In the genomic region with DNA sequence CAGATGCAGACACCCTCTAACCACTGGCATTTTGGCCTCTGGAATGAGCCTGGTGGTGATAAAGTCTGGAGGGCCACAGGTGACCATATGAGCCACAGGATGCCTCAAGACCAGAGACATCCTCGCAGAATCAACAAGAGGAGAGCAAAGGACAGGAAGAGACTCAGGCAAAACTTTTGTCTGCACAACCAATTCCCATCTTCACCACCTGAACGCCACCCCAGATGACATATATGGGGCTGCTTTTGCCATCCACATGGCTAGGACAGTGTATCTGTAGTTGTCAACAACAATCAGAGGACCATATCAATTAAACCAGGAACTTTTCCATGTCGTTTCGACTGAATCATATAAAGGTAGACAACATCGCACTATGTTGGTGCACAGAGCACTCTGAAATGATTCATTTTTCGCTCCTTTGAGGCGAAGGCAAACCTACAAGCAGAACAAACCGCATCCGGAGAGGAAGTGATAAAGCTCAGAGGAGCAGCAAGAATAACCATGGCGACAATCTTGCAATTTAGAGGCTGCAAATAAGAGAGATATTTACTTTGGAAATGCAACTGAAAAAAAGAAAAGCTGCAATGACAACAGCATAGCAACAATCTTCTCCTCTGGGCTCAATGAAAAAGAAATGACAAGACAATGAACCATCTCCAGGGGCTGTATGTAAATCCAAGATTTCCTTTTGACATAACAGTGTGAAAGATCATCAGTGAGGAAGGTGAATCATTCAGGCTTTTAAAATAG, we compare ENCODE assay signal across 8 cellular contexts.
DNase-seq lines count a peak whose midpoint lies in the region; ATAC-seq and TF ChIP-seq lines count a peak whose summit lies in the region.

No MANE protein-coding gene starts in this region.

- H3K27ac Mint-ChIP-seq in CD4-positive, CD25-positive, alpha-beta regulatory T cell, result peak overlapping the region; percentile 99 to 100 (median 99)
- peak overlapping the region; percentile 65 to 97 (median 84) for H3K27ac Mint-ChIP-seq in IgD-negative memory B cell

- peaks cover 7 to 92% (median 69%) of the 10 kb centered on the region in 4 donors for H3K4me1 Mint-ChIP-seq in CD4-positive, CD25-positive, alpha-beta regulatory T cell
- H3K4me1 Mint-ChIP-seq in IgD-negative memory B cell, result peaks cover 28 to 38% (median 37%) of the 10 kb centered on the region in 3 donors

- H3K27ac ChIP-seq in CD4-positive, CD25-positive, alpha-beta regulatory T cell (ENCODE audit: insufficient read depth, low read length, poor library complexity, severe bottlenecking), result peak overlapping the region; percentile 99
- no peak overlapping the region for H3K27ac ChIP-seq in sigmoid colon

- H3K4me3 ChIP-seq in CD4-positive, CD25-positive, alpha-beta regulatory T cell (ENCODE audit: low read depth, low read length), result peak overlapping the region; percentile 73
- H3K4me3 ChIP-seq in sigmoid colon, result no peak overlapping the region

- TF ChIP-seq CTCF in GM20000 (IDR thresholded peaks at IDR 0.05; ENCODE audit: extremely low read depth, missing control alignments), result no peak
- TF ChIP-seq CTCF in sigmoid colon (IDR thresholded peaks at IDR 0.05), result no peak

- H3K36me3 ChIP-seq in CD4-positive, CD25-positive, alpha-beta regulatory T cell (ENCODE audit: control insufficient read depth, insufficient read depth, low read length), result no peaks in the 10 kb centered on the region
- no peaks in the 10 kb centered on the region for H3K36me3 ChIP-seq in sigmoid colon

- H3K27me3 ChIP-seq in CD4-positive, CD25-positive, alpha-beta regulatory T cell (ENCODE audit: control insufficient read depth, insufficient read depth, low read length), result no peaks in the 10 kb centered on the region
- H3K27me3 ChIP-seq in sigmoid colon, result no peaks in the 10 kb centered on the region

- TF ChIP-seq EP300 in sigmoid colon (IDR thresholded peaks at IDR 0.05), result no peak

- peaks cover 73% of the 10 kb centered on the region for H3K4me1 ChIP-seq in CD4-positive, CD25-positive, alpha-beta regulatory T cell (ENCODE audit: control insufficient read depth, insufficient read depth, low read length, poor library complexity, severe bottlenecking)
- no peaks in the 10 kb centered on the region for H3K4me1 ChIP-seq in sigmoid colon

- TF ChIP-seq POLR2A in sigmoid colon (IDR thresholded peaks at IDR 0.05), result no peak

- in situ Hi-C loops in G401 (cut with HindIII; ENCODE audit: low sequenced_read_pairs), result no loop called here

- H3K36me3 Mint-ChIP-seq in CD4-positive, CD25-positive, alpha-beta regulatory T cell, result no peaks in the 10 kb centered on the region
- H3K36me3 Mint-ChIP-seq in IgD-negative memory B cell, result no peaks in the 10 kb centered on the region

- intact Hi-C loops in left ventricle myocardium superior (cut with micrococcal nuclease), result no loop called here
- intact Hi-C loops in sigmoid colon (cut with DNase I), result no loop called here

- H3K27me3 Mint-ChIP-seq in CD4-positive, CD25-positive, alpha-beta regulatory T cell, result no peaks in the 10 kb centered on the region
- H3K27me3 Mint-ChIP-seq in IgD-negative memory B cell, result peaks cover 20% of the 10 kb centered on the region

- no peaks in the 10 kb centered on the region for H3K9me3 Mint-ChIP-seq in CD4-positive, CD25-positive, alpha-beta regulatory T cell
- H3K9me3 Mint-ChIP-seq in IgD-negative memory B cell, result peaks cover 3 to 9% (median 6%) of the 10 kb centered on the region in 3 donors

- H3K9me3 ChIP-seq in CD4-positive, CD25-positive, alpha-beta regulatory T cell (ENCODE audit: control insufficient read depth in 2 of 2, low read length in 2 of 2), result no peaks in the 10 kb centered on the region
- H3K9me3 ChIP-seq in sigmoid colon, result no peaks in the 10 kb centered on the region

- peak; percentile 68 to 69 for ATAC-seq in CD4-positive, CD25-positive, alpha-beta regulatory T cell (ENCODE audit: low read depth in 2 of 2)
- peak; percentile 20 for ATAC-seq in left ventricle myocardium superior

- 64 to 77% methylated on average over 10 of the region's 10 CpGs for WGBS in sigmoid colon, 2 donors

- H3K4me3 Mint-ChIP-seq in CD4-positive, CD25-positive, alpha-beta regulatory T cell, result peak overlapping the region; percentile 66 to 85 (median 72)
- H3K4me3 Mint-ChIP-seq in IgD-negative memory B cell, result peak overlapping the region; percentile 8 to 79 (median 34)

- DNase-seq in CD4-positive, CD25-positive, alpha-beta regulatory T cell, result peak; percentile 71 to 94 (median 91)
- peak; percentile 41 for DNase-seq in GM20000 (ENCODE audit: low spot score)
- peak; percentile 64 for DNase-seq in activated CD4-positive, alpha-beta T cell treated with anti-CD3 and anti-CD28 coated beads for 48 hours
- DNase-seq in left ventricle myocardium superior, result no peak
- DNase-seq in G401 (ENCODE audit: low spot score), result no peak
- no peak for DNase-seq in ureter (ENCODE audit: low spot score)
- no peak for DNase-seq in sigmoid colon

Comparison
In these comparisons a context has a peak if more than half of its experiments do, and no peak if none do; other contexts are left out.
1. DNase-seq: peak in CD4-positive, CD25-positive, alpha-beta regulatory T cell (3 of 3), GM20000 (single experiment) and activated CD4-positive, alpha-beta T cell treated with anti-CD3 and anti-CD28 coated beads for 48 hours (single experiment); none in left ventricle myocardium superior (single experiment), G401 (single experiment), ureter (single experiment) and sigmoid colon (single experiment).